Comparison of ENCODE assay signal across 8 cellular contexts in the genomic region with DNA sequence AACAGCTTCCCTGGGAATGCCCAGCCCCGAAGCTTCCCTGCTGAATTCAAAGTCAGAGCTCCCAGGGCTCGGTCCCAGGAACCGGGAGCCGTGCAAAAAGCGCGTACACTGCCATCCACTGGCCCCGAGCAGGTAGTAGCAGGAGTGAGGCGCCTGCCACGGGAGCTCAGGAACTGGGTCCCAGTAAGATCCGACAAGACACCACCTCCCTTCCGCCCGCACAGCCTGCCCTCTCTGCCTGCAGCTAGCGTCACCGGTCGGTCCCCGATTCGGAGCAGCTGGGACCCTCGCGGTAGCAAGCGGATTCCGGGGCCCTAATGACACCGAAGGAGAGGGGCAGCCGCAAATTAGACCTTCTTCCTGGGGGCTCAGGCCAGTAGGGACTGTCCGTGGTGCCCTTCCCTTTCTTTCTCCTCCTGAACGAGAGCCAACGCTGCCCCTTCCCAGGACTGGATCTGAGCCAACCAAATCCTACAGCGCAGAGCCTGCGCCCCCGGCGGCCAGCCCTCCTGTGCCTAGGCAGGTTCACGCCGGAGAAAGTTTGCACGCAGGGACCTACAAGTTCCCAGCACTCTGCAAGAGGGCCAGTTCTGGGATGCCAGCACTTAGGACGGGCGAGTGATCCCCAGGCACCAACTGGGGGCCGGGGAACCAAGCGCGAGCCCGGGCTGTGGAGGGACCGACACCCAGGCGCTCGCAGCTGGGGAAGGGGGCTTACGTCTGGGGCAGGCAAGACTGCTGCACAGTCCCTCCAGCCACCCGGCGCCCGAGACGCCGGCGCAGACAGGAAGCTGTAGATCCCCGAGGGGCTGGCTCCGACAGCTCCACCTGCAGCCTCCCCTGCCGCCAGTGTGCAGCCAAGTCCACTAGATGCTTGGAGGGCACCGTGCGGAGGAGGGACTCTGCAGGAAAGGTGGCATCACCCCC.
DNase-seq lines count a peak whose midpoint lies in the region; ATAC-seq and TF ChIP-seq lines count a peak whose summit lies in the region.

No MANE protein-coding gene starts in this region.

- ATAC-seq in GM18861 (IDR thresholded peaks at IDR 0.05; ENCODE audit: unreplicated experiment) (peak; percentile 58), HG03064 (IDR thresholded peaks at IDR 0.05; ENCODE audit: low read depth, unreplicated experiment) (peak; percentile 67)

- DNase-seq in AG08396 (ENCODE audit: low spot score), result peak; percentile 89
- DNase-seq in NCI-H2196 treated with DMSO at 0.1 percent for 48 hours (lab: John Stamatoyannopoulos, UW; ENCODE audit: unreplicated experiment), result peak; percentile 45
- peak; percentile 24 for DNase-seq in activated CD4-positive, alpha-beta T cell treated with anti-CD3 and anti-CD28 coated beads for 1 hour
- DNase-seq in coronary artery (ENCODE audit: low spot score), result peak; percentile 85
- peak; percentile 89 for DNase-seq in kidney tubule cell (ENCODE audit: low spot score)
- DNase-seq in stimulated activated CD4-positive, alpha-beta T cell treated with anti-CD3 and anti-CD28 coated beads, Interleukin-15, amount 100 ng/mL, for 1 hour (ENCODE audit: low read depth in 1 of 2, low spot score in 1 of 2), result peak; percentile 8 to 20

- TF ChIP-seq CTCF in coronary artery (IDR thresholded peaks at IDR 0.05), result peak; percentile 6

- H3K4me3 ChIP-seq in coronary artery, result peak overlapping the region; percentile 68

- peak overlapping the region in 1 of 2 donors; percentile 4 for H3K27ac ChIP-seq in coronary artery

Comparison
In these comparisons a context has a peak if more than half of its experiments do, and no peak if none do; other contexts are left out.
1. DNase-seq: peak in every context shown above with its lines; median percentile 89 in AG08396; 89 in kidney tubule cell; 85 in coronary artery; 45 in NCI-H2196 treated with DMSO at 0.1 percent for 48 hours; 24 in activated CD4-positive, alpha-beta T cell treated with anti-CD3 and anti-CD28 coated beads for 1 hour; 14 in stimulated activated CD4-positive, alpha-beta T cell treated with anti-CD3 and anti-CD28 coated beads, Interleukin-15, amount 100 ng/mL, for 1 hour.